In genomic region chr12:106841471-106842302, GRCh38 we compare ENCODE assay signal across 1 cellular context.
TF ChIP-seq lines count a peak whose summit lies in the region.

No MANE protein-coding gene starts in this region.

TF ChIP-seq in liver, 16 proteins besides CTCF, POLR2A, EP300 and RAD21 (continued from another document):
- no peak for TF ChIP-seq REST (IDR thresholded peaks at IDR 0.05)
- no peak for TF ChIP-seq YY1 (IDR thresholded peaks at IDR 0.05)
- TF ChIP-seq MAX (IDR thresholded peaks at IDR 0.05): no peak
